Comparison of ENCODE assay signal across 1 cellular context in the genomic region with DNA sequence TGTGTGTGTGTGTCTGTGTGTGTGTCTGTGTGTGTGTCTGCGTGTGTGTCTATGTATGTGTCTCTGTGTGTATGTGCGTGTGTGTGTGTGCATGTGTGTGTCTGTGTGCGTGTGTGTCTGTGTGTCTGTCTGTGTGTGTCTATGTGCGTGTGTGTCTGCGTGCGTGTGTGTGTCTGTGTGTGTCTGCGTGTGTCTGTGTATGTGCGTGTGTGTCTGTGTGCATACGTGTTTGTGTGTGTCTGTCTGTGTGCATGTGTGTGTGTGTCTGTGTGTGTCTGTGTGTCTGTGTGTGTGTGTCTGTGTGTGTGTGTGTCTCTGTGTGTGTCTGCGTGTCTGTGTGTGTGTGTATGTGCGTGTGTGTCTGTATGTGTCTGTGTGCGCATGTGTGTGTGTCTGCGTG.
TF ChIP-seq lines count a peak whose summit lies in the region.

No MANE protein-coding gene starts in this region.

TF ChIP-seq in H1, 55 proteins besides CTCF, POLR2A, EP300 and RAD21 (continued from another document):
- TF ChIP-seq, protein P1, sequence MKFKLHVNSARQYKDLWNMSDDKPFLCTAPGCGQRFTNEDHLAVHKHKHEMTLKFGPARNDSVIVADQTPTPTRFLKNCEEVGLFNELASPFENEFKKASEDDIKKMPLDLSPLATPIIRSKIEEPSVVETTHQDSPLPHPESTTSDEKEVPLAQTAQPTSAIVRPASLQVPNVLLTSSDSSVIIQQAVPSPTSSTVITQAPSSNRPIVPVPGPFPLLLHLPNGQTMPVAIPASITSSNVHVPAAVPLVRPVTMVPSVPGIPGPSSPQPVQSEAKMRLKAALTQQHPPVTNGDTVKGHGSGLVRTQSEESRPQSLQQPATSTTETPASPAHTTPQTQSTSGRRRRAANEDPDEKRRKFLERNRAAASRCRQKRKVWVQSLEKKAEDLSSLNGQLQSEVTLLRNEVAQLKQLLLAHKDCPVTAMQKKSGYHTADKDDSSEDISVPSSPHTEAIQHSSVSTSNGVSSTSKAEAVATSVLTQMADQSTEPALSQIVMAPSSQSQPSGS (IDR thresholded peaks at IDR 0.05; ENCODE audit: low read length) = no peak
- TF ChIP-seq EZH2 (IDR thresholded peaks at IDR 0.05; ENCODE audit: low read depth, low read length, severe bottlenecking) (no peak), ASH2L (IDR thresholded peaks at IDR 0.05; ENCODE audit: low read length) (no peak), PHF8 (conservative IDR thresholded peaks at IDR 0.05; ENCODE audit: low read depth, low read length) (no peak), FOSL1 (IDR thresholded peaks at IDR 0.05; ENCODE audit: insufficient read depth, low read depth, low read length) (no peak), SUZ12 (IDR thresholded peaks at IDR 0.05; ENCODE audit: low read length) (no peak), RXRA (IDR thresholded peaks at IDR 0.05; ENCODE audit: insufficient read depth, low read depth, low read length) (no peak), SAP30 (IDR thresholded peaks at IDR 0.05; ENCODE audit: insufficient read depth, insufficient replicate concordance, low read length) (no peak)
TF ChIP-seq in H1: peak in this region for 0.
